In the genomic region with DNA sequence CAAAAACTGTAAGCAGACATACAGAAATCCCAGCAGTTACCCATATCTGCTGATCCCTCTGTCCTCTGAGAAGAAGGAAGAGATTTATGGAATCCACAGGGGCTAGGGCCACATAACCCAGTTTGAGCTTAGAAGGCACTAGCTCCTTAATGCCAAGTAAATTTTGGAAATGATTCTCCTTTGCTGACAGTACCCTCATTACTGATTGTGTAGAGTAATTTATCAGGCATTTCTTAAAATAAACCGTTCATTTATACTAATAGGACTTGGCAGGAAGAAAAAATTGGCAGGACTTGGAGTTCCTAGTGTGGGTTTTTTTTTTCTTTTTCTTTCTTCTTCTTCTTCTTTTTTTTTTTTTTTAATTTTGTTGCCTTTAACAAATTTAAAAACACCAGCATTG, we compare ENCODE assay signal across 17 cellular contexts.
DNase-seq lines count a peak whose midpoint lies in the region; ATAC-seq and TF ChIP-seq lines count a peak whose summit lies in the region.
"Had no signal": no experiment of that assay in that cellular context is flagged by ENCODE, and none has a peak within 500 bp of the region (broad histone marks: within the 10 kb centered on the region; RNA-seq: fewer than 3 reads in every experiment).

No MANE protein-coding gene starts in this region.

- H2BK120ac ChIP-seq in H9 (ENCODE audit: low read depth, low read length, poor library complexity, severe bottlenecking) = no peak overlapping the region

- H3K18ac ChIP-seq in H9 (ENCODE audit: insufficient read length, low read depth, low read length) = no peak overlapping the region

- no peaks in the 10 kb centered on the region for H3K79me1 ChIP-seq in H9 (ENCODE audit: insufficient read depth, low read depth, low read length, poor library complexity, severe bottlenecking)

- H4K5ac ChIP-seq in H9 (ENCODE audit: insufficient read length, low read depth, low read length) = no peak overlapping the region

- no peak overlapping the region for H2BK5ac ChIP-seq in H9 (ENCODE audit: insufficient read length, low read length)

- intact Hi-C loops in left ventricle myocardium superior (cut with micrococcal nuclease) = no loop called here
- intact Hi-C loops in left cardiac atrium (cut with DNase I) = no loop called here

- DNase-seq in left ventricle myocardium superior (no peak), left cardiac atrium (no peak), cerebellum (ENCODE audit: low spot score) (peak; percentile 1), inferior parietal cortex (ENCODE audit: extremely low spot score) (peak; percentile 32), thoracic aorta (ENCODE audit: low spot score) (no peak), H9 (no peak)
- DNase-seq in activated T-cell treated with anti-CD3 and anti-CD28 coated beads, Interleukin-2, amount 50 U/mL, for 24 hours = no peak
- DNase-seq: 8988T, DND-41, HFFc6, NCI-H1436 treated with DMSO at 0.1 percent for 48 hours, NCI-H2029, NCI-H526 had no signal

- peaks cover 22 to 46% of the 10 kb centered on the region in 2 donors for H3K4me1 ChIP-seq in thoracic aorta (ENCODE audit: control insufficient read depth in 1 of 2, low read depth in 2 of 2)
- 0 out of 2 replicates have a peak, but pooled peaks cover 3% of the 10 kb centered on the region for H3K4me1 ChIP-seq in H9 (ENCODE audit: insufficient read depth, low read length)
- H3K4me1 ChIP-seq: SJSA1 had no signal

- no peaks in the 10 kb centered on the region for H3K36me3 Mint-ChIP-seq in H9 (ENCODE audit: insufficient read depth in 1 of 3, low read depth in 3 of 3)
- no peaks in the 10 kb centered on the region for H3K36me3 Mint-ChIP-seq in activated T-cell treated with anti-CD3 and anti-CD28 coated beads, Interleukin-2, amount 50 U/mL, for 24 hours (ENCODE audit: low read depth)

- H3K4me3 Mint-ChIP-seq in H9 = no peak overlapping the region
- no peak overlapping the region for H3K4me3 Mint-ChIP-seq in activated T-cell treated with anti-CD3 and anti-CD28 coated beads, Interleukin-2, amount 50 U/mL, for 24 hours
- H3K4me3 Mint-ChIP-seq: B cell, HFFc6 had no signal

- no peaks in the 10 kb centered on the region for H3K79me2 ChIP-seq in H9 (ENCODE audit: insufficient read depth, low read length)

- ATAC-seq in left ventricle myocardium superior (peak; percentile 23), left cardiac atrium (no peak), thoracic aorta (ENCODE audit: insufficient number of reproducible peaks, low FRiP score, low read depth) (peak; percentile 6), GM18505 (IDR thresholded peaks at IDR 0.05; ENCODE audit: unreplicated experiment) (no peak)
- ATAC-seq: GM12878 had no signal

- H3K36me3 ChIP-seq in thoracic aorta = no peaks in the 10 kb centered on the region
- H3K36me3 ChIP-seq: SJSA1 had no signal

- peak overlapping the region; percentile 57 to 59 for H3K27ac ChIP-seq in thoracic aorta
- H3K27ac ChIP-seq in H9 (ENCODE audit: insufficient read length, low read depth, low read length) = no peak overlapping the region
- H3K27ac ChIP-seq: SJSA1 had no signal

- H3T11ph ChIP-seq in H9 (ENCODE audit: low read length) = no peak overlapping the region

- H3K4me3 ChIP-seq in thoracic aorta = peak overlapping the region; percentile 46
- H3K4me3 ChIP-seq: GM12878, SJSA1 had no signal

- H3K4me2 ChIP-seq in H9 (ENCODE audit: insufficient read depth, insufficient read length, low read length) = no peak overlapping the region

- no peak overlapping the region for H3K56ac ChIP-seq in H9 (ENCODE audit: insufficient read length, low read depth, low read length)

- no CpG with 5 or more reads among the region's 1 CpG for WGBS in H9 (ENCODE audit: extremely low coverage, insufficient read length, low lambda C conversion rate)

- no peak overlapping the region for H2AK5ac ChIP-seq in H9 (ENCODE audit: insufficient read length, low read length)

- TF ChIP-seq CTCF in thoracic aorta (IDR thresholded peaks at IDR 0.05) = no peak
- TF ChIP-seq CTCF in H9 (conservative IDR thresholded peaks at IDR 0.05) = no peak

- no peaks in the 10 kb centered on the region for H3K9me3 Mint-ChIP-seq in H9
- H3K9me3 Mint-ChIP-seq in activated T-cell treated with anti-CD3 and anti-CD28 coated beads, Interleukin-2, amount 50 U/mL, for 24 hours = no peaks in the 10 kb centered on the region
- H3K9me3 Mint-ChIP-seq: HFFc6 had no signal

- no peaks in the 10 kb centered on the region for H3K27me3 ChIP-seq in thoracic aorta (replicated peaks; ENCODE audit: insufficient read depth)
- H3K27me3 ChIP-seq in H9 (ENCODE audit: insufficient read depth, low read length) = no peaks in the 10 kb centered on the region
- H3K27me3 ChIP-seq: SJSA1 had no signal

- H3K27me3 Mint-ChIP-seq in H9 (ENCODE audit: low read depth) = no peaks in the 10 kb centered on the region
- no peaks in the 10 kb centered on the region for H3K27me3 Mint-ChIP-seq in activated T-cell treated with anti-CD3 and anti-CD28 coated beads, Interleukin-2, amount 50 U/mL, for 24 hours

- no peak overlapping the region for H2BK15ac ChIP-seq in H9 (ENCODE audit: low read depth, low read length)

- no peak overlapping the region for H3K9ac ChIP-seq in H9 (ENCODE audit: extremely low read depth, insufficient read length, low read length)

- no peak overlapping the region for H4K91ac ChIP-seq in H9 (ENCODE audit: insufficient read length, low read depth, low read length)

- H4K8ac ChIP-seq in H9 (replicated peaks; ENCODE audit: insufficient read length, low read depth, low read length) = no peak overlapping the region

- H3K27ac Mint-ChIP-seq in H9 = no peak overlapping the region
- H3K27ac Mint-ChIP-seq in activated T-cell treated with anti-CD3 and anti-CD28 coated beads, Interleukin-2, amount 50 U/mL, for 24 hours = no peak overlapping the region
- H3K27ac Mint-ChIP-seq: B cell, HFFc6 had no signal

- no peak overlapping the region for H3K23ac ChIP-seq in H9 (ENCODE audit: insufficient read length, low read depth, low read length)

- H4K20me1 ChIP-seq in H9 (ENCODE audit: control insufficient read depth, insufficient read depth, insufficient read length) = no peaks in the 10 kb centered on the region

- H3K4ac ChIP-seq in H9 (ENCODE audit: low read depth, low read length) = no peak overlapping the region

- no peak overlapping the region for H2BK20ac ChIP-seq in H9 (ENCODE audit: low read depth, low read length, poor library complexity, severe bottlenecking)

- no peaks in the 10 kb centered on the region for H3K9me3 ChIP-seq in thoracic aorta
- H3K9me3 ChIP-seq in H9 (ENCODE audit: control insufficient read depth, low read depth, low read length) = no peaks in the 10 kb centered on the region
- H3K9me3 ChIP-seq: SJSA1 had no signal

- TF ChIP-seq POLR2A in GM18505 (IDR thresholded peaks at IDR 0.05; ENCODE audit: borderline replicate concordance, extremely low read depth, insufficient read depth, insufficient read length) = no peak

- no peak overlapping the region for H2AFZ ChIP-seq in H9 (ENCODE audit: low read length)

- H2BK12ac ChIP-seq in H9 (ENCODE audit: insufficient read length, low read depth, low read length) = no peak overlapping the region

- H3K23me2 ChIP-seq in H9 (ENCODE audit: insufficient read length, low read depth, low read length, poor library complexity, severe bottlenecking) = no peaks in the 10 kb centered on the region

- no peak overlapping the region for H3K14ac ChIP-seq in H9 (ENCODE audit: insufficient read depth, low read length)

- H3K4me1 Mint-ChIP-seq in H9 = peaks cover 5% of the 10 kb centered on the region in 2 experiments
- no peaks in the 10 kb centered on the region for H3K4me1 Mint-ChIP-seq in activated T-cell treated with anti-CD3 and anti-CD28 coated beads, Interleukin-2, amount 50 U/mL, for 24 hours (ENCODE audit: low read depth)

Comparison
In these comparisons a context has a peak if more than half of its experiments do, and no peak if none do; other contexts are left out.
1. ATAC-seq: peak in left ventricle myocardium superior (single experiment) and thoracic aorta (single experiment); none in left cardiac atrium (0 of 2) and GM18505 (single experiment).
2. DNase-seq: peak in cerebellum (single experiment) and inferior parietal cortex (single experiment); none in left ventricle myocardium superior (single experiment), left cardiac atrium (single experiment), thoracic aorta (single experiment), H9 (single experiment) and activated T-cell treated with anti-CD3 and anti-CD28 coated beads, Interleukin-2, amount 50 U/mL, for 24 hours (single experiment).